ENCODE assay signal across 1 cellular context in the genomic region with DNA sequence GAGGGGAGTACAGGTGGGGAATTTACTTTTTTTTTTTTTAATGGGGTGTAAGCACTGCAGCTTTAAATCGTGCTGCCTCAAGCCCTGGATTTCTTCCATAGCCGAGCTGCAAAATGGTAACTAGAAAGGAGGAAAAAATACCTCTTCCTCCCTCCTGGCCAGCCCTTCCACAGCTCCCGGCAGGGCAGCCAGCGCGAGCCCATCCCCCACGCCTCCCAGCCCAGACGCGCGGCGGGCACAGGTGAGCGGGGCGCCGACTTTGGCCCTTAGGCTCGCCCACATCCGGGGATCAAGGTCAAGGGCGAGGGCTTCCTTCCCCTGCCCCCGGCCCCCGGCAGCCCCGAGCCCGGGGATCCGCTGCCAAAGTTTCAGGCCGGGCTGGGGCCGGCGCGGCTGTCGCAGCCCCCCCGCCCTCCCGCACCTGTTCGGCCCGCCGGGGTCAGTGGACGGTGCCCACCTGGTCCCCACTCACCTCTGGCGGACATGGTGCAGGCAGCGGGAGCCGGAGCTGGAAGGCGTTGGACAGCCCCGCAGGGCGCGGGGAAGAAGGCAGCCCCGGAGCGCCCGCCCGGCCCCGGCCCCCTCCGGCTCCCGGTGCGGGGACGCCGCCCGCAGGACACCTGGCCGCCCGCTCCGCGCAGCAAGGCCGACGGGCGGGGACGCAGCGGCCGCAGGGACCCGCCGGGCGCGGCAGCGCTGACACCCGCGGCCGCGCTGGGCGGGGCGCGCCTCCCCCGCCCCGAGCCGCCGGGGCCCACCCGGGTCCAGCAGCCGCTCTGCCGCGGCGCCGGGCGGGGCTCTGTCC.
TF ChIP-seq lines count a peak whose summit lies in the region.

No MANE protein-coding gene starts in this region.

TF ChIP-seq in GM12878, 131 proteins besides CTCF, POLR2A, EP300 and RAD21 (continued from another document):
- TF ChIP-seq NRF1 (conservative IDR thresholded peaks at IDR 0.05; ENCODE audit: low read depth, low read length) (no peak), SPI1 (IDR thresholded peaks at IDR 0.05; ENCODE audit: borderline replicate concordance, insufficient read depth, low read depth, low read length) (no peak), ESRRA (IDR thresholded peaks at IDR 0.05; ENCODE audit: low read length) (no peak), ZNF384 (IDR thresholded peaks at IDR 0.05; ENCODE audit: borderline replicate concordance, low read depth, low read length) (no peak), JUNB (IDR thresholded peaks at IDR 0.05) (no peak), SIN3A (IDR thresholded peaks at IDR 0.05; ENCODE audit: low read depth, low read length) (no peak)
TF ChIP-seq in GM12878: peak in this region for 0.
